ENCODE assay signal across 8 cellular contexts in the genomic region with DNA sequence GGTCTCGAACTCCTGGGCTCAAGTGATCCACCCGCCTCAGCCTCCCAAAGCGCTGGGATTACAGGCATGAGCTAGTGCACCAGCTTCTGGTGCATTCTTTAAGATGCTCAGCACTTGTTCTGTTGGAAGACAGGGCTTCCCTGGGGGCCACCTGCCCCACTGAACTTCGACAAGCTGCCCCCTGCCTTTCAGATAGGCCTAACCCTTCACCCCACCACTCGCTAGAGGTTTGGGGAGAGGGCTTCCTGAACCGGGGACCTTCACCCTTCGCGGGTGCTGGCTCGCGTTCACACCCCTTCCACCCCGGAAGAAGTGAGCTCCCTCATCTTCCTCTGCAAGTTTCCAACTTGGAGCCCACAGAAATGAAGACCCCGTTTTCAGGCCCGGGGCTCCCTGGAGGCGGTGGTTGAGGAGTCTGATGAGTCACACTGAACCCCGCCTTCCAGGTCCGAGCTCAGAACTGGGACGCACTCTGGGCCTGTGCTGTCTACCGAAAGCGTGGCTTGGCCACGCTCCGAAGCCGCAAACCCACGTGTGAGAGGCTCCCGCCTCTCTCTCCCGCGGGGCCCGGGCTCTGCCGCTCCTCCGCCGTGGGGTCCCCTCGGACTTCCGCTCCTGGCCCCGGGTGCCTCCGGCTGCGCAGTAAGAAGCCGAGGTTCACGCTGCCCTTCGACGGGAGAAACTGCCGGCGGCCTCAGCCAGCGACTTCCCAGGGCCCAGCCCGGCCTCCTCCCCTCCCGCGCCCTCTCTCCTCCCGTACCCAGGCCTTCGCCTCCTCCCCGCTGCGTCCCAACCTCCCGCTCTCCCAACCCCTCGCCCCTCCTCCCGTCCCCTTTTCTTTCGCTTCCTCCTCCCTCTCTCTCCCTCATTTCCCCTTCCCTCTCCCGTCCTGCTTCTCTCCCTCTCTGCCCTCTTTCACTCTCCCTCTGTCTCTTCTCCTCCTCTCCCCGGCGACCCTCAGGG. TPM values are rescaled to one million over a fixed set of nuclear protein-coding genes. Genes with fewer than 3 reads are reported as not detected.
DNase-seq lines count a peak whose midpoint lies in the region; ATAC-seq, FAIRE-seq and TF ChIP-seq lines count a peak whose summit lies in the region.

No MANE protein-coding gene starts in this region.

- H3K27me3 ChIP-seq in bronchial epithelial cell (ENCODE audit: control insufficient read depth, insufficient read depth, low read length): no peaks in the 10 kb centered on the region

- no peak for ATAC-seq in GM19452 (IDR thresholded peaks at IDR 0.05; ENCODE audit: unreplicated experiment)

- no peak for TF ChIP-seq CTCF in bronchial epithelial cell (IDR thresholded peaks at IDR 0.05; ENCODE audit: insufficient read depth, low read length, severe bottlenecking)

- no peak for FAIRE-seq in GM12892 (lab: Jason Lieb, UNC)
- no peak for FAIRE-seq in bronchial epithelial cell (lab: Jason Lieb, UNC)

- DNase-seq in GM12892 (ENCODE audit: insufficient read length) (peak; percentile 56), T-helper 9 cell (peak; percentile 17), bronchial epithelial cell (ENCODE audit: low read depth) (no peak), iris pigment epithelial cell (ENCODE audit: low read depth) (peak; percentile 66), HUDEP-2 (lab: John Stamatoyannopoulos, UW; ENCODE audit: unreplicated experiment in 76 of 76) (no peak), AML-193 (lab: John Stamatoyannopoulos, UW) (no peak)
- DNase-seq in stimulated activated CD4-positive, alpha-beta T cell treated with anti-CD3 and anti-CD28 coated beads, Interleukin-12 subunit alpha, Interleukin-12 subunit beta, amount 100 ng/mL, for 4 hours: peak; percentile 13

- TF ChIP-seq POLR2A in GM12892 (IDR thresholded peaks at IDR 0.05; ENCODE audit: low read depth, low read length): no peak

- H3K36me3 ChIP-seq in bronchial epithelial cell (ENCODE audit: control insufficient read depth, insufficient read depth, low read length): no peaks in the 10 kb centered on the region

- peak overlapping the region; percentile 45 for H3K4me3 ChIP-seq in bronchial epithelial cell (ENCODE audit: low read depth, low read length)

RNA-seq across cellular contexts. Expression of a gene that starts 47.5 kb away (rescaled TPM):
- 36.5 TPM for polyA plus RNA-seq in GM12892 (2012; ENCODE audit: missing spikeins)
- total RNA-seq in bronchial epithelial cell: 87.7 and 104 TPM in 2 replicates

Comparison
In these comparisons a context has a peak if more than half of its experiments do, and no peak if none do; other contexts are left out.
1. DNase-seq: peak in GM12892 (single experiment), T-helper 9 cell (single experiment), iris pigment epithelial cell (single experiment) and stimulated activated CD4-positive, alpha-beta T cell treated with anti-CD3 and anti-CD28 coated beads, Interleukin-12 subunit alpha, Interleukin-12 subunit beta, amount 100 ng/mL, for 4 hours (single experiment); none in bronchial epithelial cell (single experiment), HUDEP-2 (0 of 76) and AML-193 (0 of 2).